ENCODE assay signal across 18 cellular contexts in genomic region chr9:134287591-134288518, GRCh38. TPM values are rescaled to one million over a fixed set of nuclear protein-coding genes. Genes with fewer than 3 reads are reported as not detected.
A peak's percentile ranks its signal among the peaks of the same experiment; 100 is the strongest.
DNase-seq lines count a peak whose midpoint lies in the region; ATAC-seq lines count a peak whose summit lies in the region.
"Had no signal": no experiment of that assay in that cellular context is flagged by ENCODE, and none has a peak within 500 bp of the region (broad histone marks: within the 10 kb centered on the region; RNA-seq: fewer than 3 reads in every experiment).

No MANE protein-coding gene starts in this region.

- no peak overlapping the region for H3K4me3 ChIP-seq in neuronal stem cell (ENCODE audit: low read length in 2 of 2)
- H3K4me3 ChIP-seq: transverse colon had no signal

- no peak overlapping the region for H3K4ac ChIP-seq in neuronal stem cell (ENCODE audit: low read length)

- H2AK5ac ChIP-seq in neuronal stem cell (ENCODE audit: low read depth, low read length) = peak overlapping the region; percentile 14

- H4K91ac ChIP-seq in neuronal stem cell (ENCODE audit: low read depth, low read length, poor library complexity) = no peak overlapping the region

- peaks cover 2% of the 10 kb centered on the region for H3K79me1 ChIP-seq in neuronal stem cell (ENCODE audit: low read depth, low read length)

- H2BK15ac ChIP-seq in neuronal stem cell (ENCODE audit: low read length) = peak overlapping the region; percentile 79

- no peak overlapping the region for H3K23ac ChIP-seq in neuronal stem cell (ENCODE audit: low read depth, low read length, poor library complexity)

- no peak overlapping the region for H2BK120ac ChIP-seq in neuronal stem cell (ENCODE audit: low read depth, low read length)

- H2AFZ ChIP-seq in neuronal stem cell (ENCODE audit: low read length) = no peak overlapping the region

- H3K27me3 ChIP-seq in neuronal stem cell (ENCODE audit: control insufficient read depth in 3 of 3, insufficient read depth in 3 of 3, low read depth in 1 of 3, low read length in 3 of 3) = peaks cover 0 to 32% (median 0%) of the 10 kb centered on the region in 3 experiments
- H3K27me3 ChIP-seq: transverse colon had no signal

- DNase-seq in NCI-H1436 (lab: John Stamatoyannopoulos, UW) (peak; percentile 26), NCI-H1436 treated with DMSO at 0.1 percent for 48 hours (lab: John Stamatoyannopoulos, UW) (no peak), NCI-H69 (lab: John Stamatoyannopoulos, UW) (peak; percentile 66), left cardiac atrium (peak; percentile 11), neuronal stem cell (ENCODE audit: low spot score) (no peak), amygdala (lab: John Stamatoyannopoulos, UW) (no peak)
- DNase-seq: activated CD4-positive, alpha-beta T cell treated with anti-CD3 and anti-CD28 coated beads, Interleukin-2, amount 10 ng/mL, durations not matched to agents 24 days and 14 days; activated CD8-positive, alpha-beta memory T cell treated with anti-CD3 and anti-CD28 coated beads, Interleukin-2, amount 50 U/mL, for 4 hours; activated effector memory CD4-positive, alpha-beta T cell treated with anti-CD3 and anti-CD28 coated beads, Interleukin-2, amount 50 U/mL, for 16 hours; CD4-positive, alpha-beta memory T cell; DMS79; hippocampal formation; NCI-H187 treated with DMSO at 0.1 percent for 48 hours; NCI-H510A; stimulated activated naive CD8-positive, alpha-beta T cell treated with anti-CD3 and anti-CD28 coated beads, Interleukin-15, Interleukin-2, amounts not matched to agents 100 U/mL and 50 U/mL, for 24 hours; transverse colon had no signal

- H3K9me3 ChIP-seq in neuronal stem cell (replicated peaks in 1 of 2; ENCODE audit: control insufficient read depth in 2 of 2, insufficient read depth in 1 of 2, low read depth in 1 of 2, low read length in 2 of 2) = peaks cover 0 to 5% of the 10 kb centered on the region in 2 donors
- H3K9me3 ChIP-seq: transverse colon had no signal

- intact Hi-C loops in left cardiac atrium (cut with DNase I) = no loop called here

- H4K8ac ChIP-seq in neuronal stem cell (ENCODE audit: low read depth, low read length) = no peak overlapping the region

- WGBS in neuronal stem cell (ENCODE audit: extremely low coverage in 2 of 2, insufficient read length in 2 of 2, insufficient replicate concordance in 1 of 2), 2 donors = no CpG with 5 or more reads among the region's 35 CpGs

- H2BK5ac ChIP-seq in neuronal stem cell (ENCODE audit: low read length) = no peak overlapping the region

- H3K18ac ChIP-seq in neuronal stem cell (ENCODE audit: low read length) = peak overlapping the region; percentile 86

- peaks cover 0 to 2% of the 10 kb centered on the region in 2 donors for H3K4me1 ChIP-seq in neuronal stem cell (ENCODE audit: control insufficient read depth in 2 of 2, insufficient read depth in 1 of 2, low read depth in 1 of 2, low read length in 2 of 2)

- ATAC-seq in left cardiac atrium = no peak
- ATAC-seq in HG03520 (IDR thresholded peaks at IDR 0.05; ENCODE audit: unreplicated experiment) = no peak
- ATAC-seq in GM21526 (IDR thresholded peaks at IDR 0.05; ENCODE audit: low FRiP score, unreplicated experiment) = no peak
- ATAC-seq: stimulated activated naive CD8-positive, alpha-beta T cell treated with anti-CD3 and anti-CD28 coated beads, Interleukin-15, Interleukin-2, amounts not matched to agents 100 U/mL and 50 U/mL, for 24 hours had no signal

- no peak overlapping the region for H3K4me2 ChIP-seq in neuronal stem cell (ENCODE audit: insufficient read depth, low read length, poor library complexity, severe bottlenecking)

- no peak overlapping the region for H3K9ac ChIP-seq in neuronal stem cell (ENCODE audit: low read depth, low read length, poor library complexity)

- no peak overlapping the region for H3K27ac ChIP-seq in neuronal stem cell (replicated peaks; ENCODE audit: low read length)
- H3K27ac ChIP-seq: transverse colon had no signal

- H3K36me3 ChIP-seq in neuronal stem cell (replicated peaks in 1 of 2; ENCODE audit: control insufficient read depth in 2 of 2, insufficient read depth in 2 of 2, low read length in 2 of 2) = no peaks in the 10 kb centered on the region
- H3K36me3 ChIP-seq: transverse colon had no signal

- no peak overlapping the region for H2BK12ac ChIP-seq in neuronal stem cell (ENCODE audit: low read length)

- H3K14ac ChIP-seq in neuronal stem cell (ENCODE audit: low read length) = no peak overlapping the region

RNA-seq across cellular contexts. Expression of gene RXRA, which starts 38.4 kb away (rescaled TPM):
- total RNA-seq in left cardiac atrium = 10 to 100 TPM; 41.6 to 67.7 TPM
- 36.1 TPM for polyA plus RNA-seq in neuronal stem cell (2013, experiment 1 of 2)
- polyA plus RNA-seq in neuronal stem cell (2013, experiment 2 of 2) = 36.3 TPM

Comparison
In these comparisons a context has a peak if more than half of its experiments do, and no peak if none do; other contexts are left out.
1. DNase-seq: peak in NCI-H1436 (single experiment), NCI-H69 (single experiment) and left cardiac atrium (single experiment); none in NCI-H1436 treated with DMSO at 0.1 percent for 48 hours (single experiment), neuronal stem cell (single experiment) and amygdala (0 of 56).